ENCODE assay signal across 16 cellular contexts in the genomic region with DNA sequence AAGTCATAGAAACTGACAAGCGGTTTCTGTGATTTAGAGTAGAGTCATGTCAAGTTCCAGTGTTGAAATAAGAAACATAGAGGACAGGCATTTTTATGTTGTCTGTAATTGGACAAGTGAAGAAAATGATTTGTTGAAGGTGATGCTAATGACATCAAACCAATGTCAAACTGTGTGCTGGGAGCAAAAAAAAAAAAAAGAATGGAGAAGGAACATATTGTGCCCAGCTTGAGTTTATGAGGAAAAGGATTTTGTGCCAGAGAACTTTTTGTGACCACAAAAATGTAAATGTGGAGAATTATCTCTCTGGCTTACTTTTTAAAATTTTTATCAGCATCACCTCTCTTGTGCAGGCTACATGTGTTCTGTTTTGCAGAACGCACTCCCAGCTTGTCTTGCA.
A peak's percentile ranks its signal among the peaks of the same experiment; 100 is the strongest.
DNase-seq lines count a peak whose midpoint lies in the region; ATAC-seq and TF ChIP-seq lines count a peak whose summit lies in the region.
"Had no signal": no experiment of that assay in that cellular context is flagged by ENCODE, and none has a peak within 500 bp of the region (broad histone marks: within the 10 kb centered on the region; RNA-seq: fewer than 3 reads in every experiment).

No MANE protein-coding gene starts in this region.

- no peaks in the 10 kb centered on the region for H4K20me1 ChIP-seq in neural progenitor cell (ENCODE audit: low read depth)
- H4K20me1 ChIP-seq: BLaER1 had no signal

- POLR2A ChIA-PET in Caco-2 (lab: Charles Lee) = no interaction called here

- ATAC-seq in GM21737 (IDR thresholded peaks at IDR 0.05; ENCODE audit: unreplicated experiment) (no peak), GM21381 (IDR thresholded peaks at IDR 0.05; ENCODE audit: unreplicated experiment) (no peak)
- ATAC-seq in activated T-cell treated with anti-CD3 and anti-CD28 coated beads, Interleukin-2, amount 50 U/mL, for 4 hours = no peak

- no peak for DNase-seq in Caco-2
- DNase-seq in amniotic epithelial cell (ENCODE audit: low read depth) = peak; percentile 6
- peak; percentile 6 for DNase-seq in choroid plexus epithelial cell (ENCODE audit: low read depth)
- no peak for DNase-seq in neural progenitor cell (ENCODE audit: low spot score)
- no peak for DNase-seq in DMS153 treated with DMSO at 0.1 percent for 48 hours (lab: John Stamatoyannopoulos, UW; ENCODE audit: unreplicated experiment)
- no peak for DNase-seq in activated T-cell treated with anti-CD3 and anti-CD28 coated beads, Interleukin-2, amount 50 U/mL, for 4 hours
- DNase-seq: 8988T; AML-193; CD8-positive, alpha-beta memory T cell; DMS79 treated with DMSO at 0.1 percent for 48 hours; EL; HCEC 1CT; HFFc6 had no signal

- no peak overlapping the region for H3K27ac ChIP-seq in neural progenitor cell
- H3K27ac ChIP-seq: BLaER1 had no signal

- H3K36me3 ChIP-seq in Caco-2 (ENCODE audit: control insufficient read depth, insufficient read depth, low read length) = no peaks in the 10 kb centered on the region
- H3K36me3 ChIP-seq in neural progenitor cell = no peaks in the 10 kb centered on the region
- H3K36me3 ChIP-seq: BLaER1 had no signal

- peak overlapping the region; percentile 22 for H3K4me3 Mint-ChIP-seq in Caco-2 (ENCODE audit: unreplicated experiment)
- H3K4me3 Mint-ChIP-seq in neural progenitor cell = no peak overlapping the region
- H3K4me3 Mint-ChIP-seq in activated T-cell treated with anti-CD3 and anti-CD28 coated beads, Interleukin-2, amount 50 U/mL, for 4 hours = no peak overlapping the region
- H3K4me3 Mint-ChIP-seq: CD8-positive, alpha-beta memory T cell; HFFc6 had no signal

- H3F3A ChIP-seq in neural progenitor cell (ENCODE audit: low read depth) = peaks cover 6% of the 10 kb centered on the region

- CTCF ChIA-PET in Caco-2 (lab: Charles Lee) = no interaction called here

- BruUV-seq in Caco-2 (replicated peaks; lab: Mats Ljungman, UMichigan) = no TSS peak

- H3K27me3 Mint-ChIP-seq in Caco-2 (ENCODE audit: insufficient read depth, unreplicated experiment) (no peaks in the 10 kb centered on the region), neural progenitor cell (ENCODE audit: insufficient read depth, low read depth) (no peaks in the 10 kb centered on the region)
- no peaks in the 10 kb centered on the region for H3K27me3 Mint-ChIP-seq in activated T-cell treated with anti-CD3 and anti-CD28 coated beads, Interleukin-2, amount 50 U/mL, for 4 hours (ENCODE audit: low read depth)
- H3K27me3 Mint-ChIP-seq: CD8-positive, alpha-beta memory T cell had no signal

- H3K27me3 ChIP-seq in Caco-2 (replicated peaks; ENCODE audit: control insufficient read depth, insufficient read depth, low read length) = no peaks in the 10 kb centered on the region
- no peaks in the 10 kb centered on the region for H3K27me3 ChIP-seq in neural progenitor cell
- H3K27me3 ChIP-seq: BLaER1 had no signal

- TF ChIP-seq CTCF in Caco-2 (IDR thresholded peaks at IDR 0.05; ENCODE audit: insufficient read depth in 1 of 2, low read depth in 1 of 2, low read length in 1 of 2, severe bottlenecking in 1 of 2, unreplicated experiment in 1 of 2) = no peak
- TF ChIP-seq CTCF in choroid plexus epithelial cell (conservative IDR thresholded peaks at IDR 0.05; ENCODE audit: low read depth, low read length) = no peak
- TF ChIP-seq CTCF in neural progenitor cell (IDR thresholded peaks at IDR 0.05) = no peak

- H3K9me3 ChIP-seq in Caco-2 = no peaks in the 10 kb centered on the region
- H3K9me3 ChIP-seq in neural progenitor cell (ENCODE audit: low read depth) = no peaks in the 10 kb centered on the region
- H3K9me3 ChIP-seq: BLaER1 had no signal

- H3K4me1 Mint-ChIP-seq in Caco-2 (ENCODE audit: low read depth, unreplicated experiment) (peaks cover 10% of the 10 kb centered on the region), neural progenitor cell (peaks cover 18% of the 10 kb centered on the region)
- H3K4me1 Mint-ChIP-seq in activated T-cell treated with anti-CD3 and anti-CD28 coated beads, Interleukin-2, amount 50 U/mL, for 4 hours (ENCODE audit: low read depth) = no peaks in the 10 kb centered on the region
- H3K4me1 Mint-ChIP-seq: CD8-positive, alpha-beta memory T cell had no signal

- no peak overlapping the region for H3K9ac ChIP-seq in neural progenitor cell
- H3K9ac ChIP-seq: BLaER1 had no signal

- H3K36me3 Mint-ChIP-seq in Caco-2 (ENCODE audit: insufficient read depth, unreplicated experiment) (no peaks in the 10 kb centered on the region), neural progenitor cell (peaks cover 1% of the 10 kb centered on the region)
- H3K36me3 Mint-ChIP-seq in activated T-cell treated with anti-CD3 and anti-CD28 coated beads, Interleukin-2, amount 50 U/mL, for 4 hours (ENCODE audit: insufficient read depth) = no peaks in the 10 kb centered on the region
- H3K36me3 Mint-ChIP-seq: CD8-positive, alpha-beta memory T cell had no signal

- H3K9me3 Mint-ChIP-seq in Caco-2 (ENCODE audit: unreplicated experiment) = no peaks in the 10 kb centered on the region
- H3K9me3 Mint-ChIP-seq in neural progenitor cell = no peaks in the 10 kb centered on the region
- no peaks in the 10 kb centered on the region for H3K9me3 Mint-ChIP-seq in activated T-cell treated with anti-CD3 and anti-CD28 coated beads, Interleukin-2, amount 50 U/mL, for 4 hours

- no peaks in the 10 kb centered on the region for H3K4me1 ChIP-seq in Caco-2
- H3K4me1 ChIP-seq in neural progenitor cell = peaks cover 31% of the 10 kb centered on the region
- H3K4me1 ChIP-seq: BLaER1 had no signal

- H3K4me3 ChIP-seq in Caco-2 (ENCODE audit: low read depth, low read length) (no peak overlapping the region), choroid plexus epithelial cell (ENCODE audit: low read depth, low read length) (no peak overlapping the region), neural progenitor cell (no peak overlapping the region)
- H3K4me3 ChIP-seq: BLaER1 had no signal

- H3K27ac Mint-ChIP-seq in Caco-2 (ENCODE audit: unreplicated experiment) (no peak overlapping the region), neural progenitor cell (no peak overlapping the region)
- H3K27ac Mint-ChIP-seq: HFFc6 had no signal

- peak overlapping the region; percentile 79 for H2AFZ ChIP-seq in neural progenitor cell (replicated peaks)

- H3K4me2 ChIP-seq in neural progenitor cell = no peak overlapping the region
- H3K4me2 ChIP-seq: BLaER1 had no signal

- H3K79me2 ChIP-seq in neural progenitor cell (ENCODE audit: low read depth) = no peaks in the 10 kb centered on the region

- intact Hi-C loops in Caco-2 (cut with micrococcal nuclease; ENCODE audit: unreplicated experiment) = no loop called here

Comparison
In these comparisons a context has a peak if more than half of its experiments do, and no peak if none do; other contexts are left out.
1. DNase-seq: peak in amniotic epithelial cell (single experiment) and choroid plexus epithelial cell (single experiment); none in Caco-2 (0 of 2), neural progenitor cell (single experiment), DMS153 treated with DMSO at 0.1 percent for 48 hours (single experiment) and activated T-cell treated with anti-CD3 and anti-CD28 coated beads, Interleukin-2, amount 50 U/mL, for 4 hours (single experiment).